In genomic region chr10:96626795-96627194, GRCh38 we compare ENCODE assay signal across 1 cellular context.
TF ChIP-seq lines count a peak whose summit lies in the region.

No MANE protein-coding gene starts in this region.

TF ChIP-seq in H1, 55 proteins besides CTCF, POLR2A, EP300 and RAD21 (continued from another document):
- TF ChIP-seq ATF2 (IDR thresholded peaks at IDR 0.05; ENCODE audit: low read length) (no peak), CTBP2 (IDR thresholded peaks at IDR 0.05; ENCODE audit: borderline replicate concordance, insufficient read depth, insufficient read length, low read length) (no peak), HDAC2 (IDR thresholded peaks at IDR 0.05; ENCODE audit: borderline replicate concordance in 1 of 2, low read depth in 2 of 2, low read length in 2 of 2) (no peak), TCF12 (IDR thresholded peaks at IDR 0.05; ENCODE audit: low read depth, low read length) (no peak), SIRT6 (IDR thresholded peaks at IDR 0.05; ENCODE audit: low read length) (no peak), CEBPB (IDR thresholded peaks at IDR 0.05; ENCODE audit: low read depth, low read length) (no peak)
- TF ChIP-seq, protein P1, sequence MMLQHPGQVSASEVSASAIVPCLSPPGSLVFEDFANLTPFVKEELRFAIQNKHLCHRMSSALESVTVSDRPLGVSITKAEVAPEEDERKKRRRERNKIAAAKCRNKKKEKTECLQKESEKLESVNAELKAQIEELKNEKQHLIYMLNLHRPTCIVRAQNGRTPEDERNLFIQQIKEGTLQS (IDR thresholded peaks at IDR 0.05; ENCODE audit: insufficient read depth, low read depth, low read length) = no peak
